ENCODE assay signal across 8 cellular contexts in the genomic region with DNA sequence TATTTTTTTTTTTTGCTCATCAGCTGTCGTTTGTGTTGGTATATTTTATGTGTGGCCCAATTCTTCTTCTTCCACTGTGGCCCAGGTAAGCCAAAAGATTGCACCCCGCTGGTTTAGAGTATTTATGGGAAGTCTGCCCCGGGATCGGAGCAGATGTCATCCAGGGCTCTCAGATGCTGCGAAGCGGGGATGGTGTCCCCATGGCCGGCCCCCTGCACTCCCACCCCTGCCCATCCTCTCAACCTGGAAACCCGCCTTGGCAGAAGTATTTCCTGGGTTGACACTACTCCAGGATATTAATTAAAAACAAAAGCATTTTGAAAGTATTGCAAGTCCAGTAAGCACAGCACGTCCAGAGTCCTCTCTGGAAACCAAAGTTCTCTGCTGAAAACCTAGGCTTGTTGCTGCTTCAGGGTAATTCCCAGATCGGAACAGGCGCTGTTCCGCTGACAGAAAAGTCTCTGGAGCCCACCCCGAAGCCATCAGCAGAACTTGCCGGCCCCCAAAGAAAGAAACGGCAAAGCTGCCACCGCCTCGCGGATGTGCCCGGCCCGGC. TPM values are rescaled to one million over a fixed set of nuclear protein-coding genes. Genes with fewer than 3 reads are reported as not detected.
DNase-seq lines count a peak whose midpoint lies in the region; ATAC-seq, FAIRE-seq and TF ChIP-seq lines count a peak whose summit lies in the region.

No MANE protein-coding gene starts in this region.

- H2AFZ ChIP-seq in mesenchymal stem cell (ENCODE audit: low read depth, low read length): no peak overlapping the region

- no peaks in the 10 kb centered on the region for H3K9me3 Mint-ChIP-seq in activated naive CD4-positive, alpha-beta T cell treated with anti-CD3 and anti-CD28 coated beads, Interleukin-2, amount 50 U/mL, for 24 hours
- H3K9me3 Mint-ChIP-seq in activated naive CD4-positive, alpha-beta T cell treated with anti-CD3 and anti-CD28 coated beads, Interleukin-2, amount 50 U/mL, for 72 hours: no peaks in the 10 kb centered on the region
- no peaks in the 10 kb centered on the region for H3K9me3 Mint-ChIP-seq in central memory CD8-positive, alpha-beta T cell
- H3K9me3 Mint-ChIP-seq in type B pancreatic cell: no peaks in the 10 kb centered on the region

- H2BK15ac ChIP-seq in mesenchymal stem cell (ENCODE audit: low read depth, poor library complexity, severe bottlenecking): no peak overlapping the region

- no peak overlapping the region for H2BK120ac ChIP-seq in mesenchymal stem cell (ENCODE audit: low read depth, low read length)

- no peak overlapping the region for H3K27ac ChIP-seq in mesenchymal stem cell (ENCODE audit: low read length, poor library complexity, severe bottlenecking)

- no peak for ATAC-seq in activated naive CD4-positive, alpha-beta T cell treated with anti-CD3 and anti-CD28 coated beads, Interleukin-2, amount 50 U/mL, for 72 hours
- ATAC-seq in central memory CD8-positive, alpha-beta T cell (replicated peaks; ENCODE audit: extremely low read depth, poor library complexity, severe bottlenecking): no peak
- no peak for ATAC-seq in HG02798 (IDR thresholded peaks at IDR 0.05; ENCODE audit: poor library complexity, unreplicated experiment)
- ATAC-seq in HG02678 (IDR thresholded peaks at IDR 0.05; ENCODE audit: unreplicated experiment): no peak

- no peak overlapping the region for H2AK5ac ChIP-seq in mesenchymal stem cell (ENCODE audit: low read length, severe bottlenecking)

- H3K4me3 ChIP-seq in mesenchymal stem cell (ENCODE audit: insufficient read depth in 1 of 2, low read depth in 1 of 2, low read length in 2 of 2): peak overlapping the region; percentile 64 to 69

- peak overlapping the region in 1 of 2 experiments; percentile 13 for H3K18ac ChIP-seq in mesenchymal stem cell (ENCODE audit: low read depth in 1 of 2, low read length in 2 of 2)

- H3K79me1 ChIP-seq in mesenchymal stem cell (replicated peaks; ENCODE audit: low read length, poor library complexity, severe bottlenecking): no peaks in the 10 kb centered on the region

- no peak overlapping the region for H3K14ac ChIP-seq in mesenchymal stem cell (ENCODE audit: low read length in 2 of 2)

- H2BK12ac ChIP-seq in mesenchymal stem cell (ENCODE audit: low read length in 2 of 2): no peak overlapping the region

- peaks cover 22 to 33% of the 10 kb centered on the region in 2 experiments for H3K27me3 ChIP-seq in mesenchymal stem cell (ENCODE audit: control insufficient read depth in 1 of 2, insufficient read depth in 1 of 2, low read length in 2 of 2)

- H3K36me3 Mint-ChIP-seq in activated naive CD4-positive, alpha-beta T cell treated with anti-CD3 and anti-CD28 coated beads, Interleukin-2, amount 50 U/mL, for 24 hours: peaks cover 2% of the 10 kb centered on the region
- H3K36me3 Mint-ChIP-seq in activated naive CD4-positive, alpha-beta T cell treated with anti-CD3 and anti-CD28 coated beads, Interleukin-2, amount 50 U/mL, for 72 hours: no peaks in the 10 kb centered on the region
- H3K36me3 Mint-ChIP-seq in central memory CD8-positive, alpha-beta T cell (ENCODE audit: insufficient read depth): no peaks in the 10 kb centered on the region
- no peaks in the 10 kb centered on the region for H3K36me3 Mint-ChIP-seq in type B pancreatic cell

- peak overlapping the region; percentile 79 for H3K4me2 ChIP-seq in mesenchymal stem cell (ENCODE audit: low read length, poor library complexity, severe bottlenecking)

- H3K4me3 Mint-ChIP-seq in activated naive CD4-positive, alpha-beta T cell treated with anti-CD3 and anti-CD28 coated beads, Interleukin-2, amount 50 U/mL, for 24 hours: peak overlapping the region; percentile 58
- peak overlapping the region; percentile 32 for H3K4me3 Mint-ChIP-seq in central memory CD8-positive, alpha-beta T cell
- H3K4me3 Mint-ChIP-seq in type B pancreatic cell: peak overlapping the region; percentile 85

- H3K23ac ChIP-seq in mesenchymal stem cell (ENCODE audit: low read length in 2 of 2): no peak overlapping the region

- H3K4me1 ChIP-seq in mesenchymal stem cell (ENCODE audit: control insufficient read depth, insufficient read depth, low read depth, low read length): peaks cover 10% of the 10 kb centered on the region

- H3K36me3 ChIP-seq in mesenchymal stem cell (ENCODE audit: control insufficient read depth in 1 of 2, insufficient read depth in 2 of 2, low read depth in 1 of 2, low read length in 2 of 2): peaks cover 0 to 7% of the 10 kb centered on the region in 2 experiments

- H2BK5ac ChIP-seq in mesenchymal stem cell (ENCODE audit: low read depth, low read length, poor library complexity, severe bottlenecking): no peak overlapping the region

- H3K4ac ChIP-seq in mesenchymal stem cell (ENCODE audit: low read depth in 1 of 2, low read length in 2 of 2): no peak overlapping the region

- no peak for DNase-seq in activated naive CD4-positive, alpha-beta T cell treated with anti-CD3 and anti-CD28 coated beads, Interleukin-2, amount 50 U/mL, for 72 hours (ENCODE audit: low spot score in 2 of 2)
- no peak for DNase-seq in central memory CD8-positive, alpha-beta T cell (ENCODE audit: low spot score in 2 of 2)
- peak; percentile 21 for DNase-seq in mesenchymal stem cell
- DNase-seq in type B pancreatic cell (ENCODE audit: extremely low spot score, unreplicated experiment): no peak
- DNase-seq in D721Med (ENCODE audit: insufficient read length, low spot score): no peak

- TF ChIP-seq CTCF in type B pancreatic cell (conservative IDR thresholded peaks at IDR 0.05) (no peak), D721Med (IDR thresholded peaks at IDR 0.05; ENCODE audit: insufficient read depth, missing control alignments) (no peak)

- H4K91ac ChIP-seq in mesenchymal stem cell (ENCODE audit: low read length): no peak overlapping the region

- H3K4me1 Mint-ChIP-seq in activated naive CD4-positive, alpha-beta T cell treated with anti-CD3 and anti-CD28 coated beads, Interleukin-2, amount 50 U/mL, for 24 hours: no peaks in the 10 kb centered on the region
- H3K4me1 Mint-ChIP-seq in central memory CD8-positive, alpha-beta T cell: no peaks in the 10 kb centered on the region
- peaks cover 10% of the 10 kb centered on the region for H3K4me1 Mint-ChIP-seq in type B pancreatic cell (ENCODE audit: unreplicated experiment)

- H4K8ac ChIP-seq in mesenchymal stem cell (ENCODE audit: low read length): no peak overlapping the region

- no peaks in the 10 kb centered on the region for H3K9me3 ChIP-seq in mesenchymal stem cell (ENCODE audit: control insufficient read depth, low read length)

- H3K27me3 Mint-ChIP-seq in activated naive CD4-positive, alpha-beta T cell treated with anti-CD3 and anti-CD28 coated beads, Interleukin-2, amount 50 U/mL, for 24 hours: peaks cover 46% of the 10 kb centered on the region
- peaks cover 73% of the 10 kb centered on the region for H3K27me3 Mint-ChIP-seq in central memory CD8-positive, alpha-beta T cell
- peaks cover 72% of the 10 kb centered on the region for H3K27me3 Mint-ChIP-seq in type B pancreatic cell

- FAIRE-seq in D721Med (lab: Jason Lieb, UNC): no peak

- H3K27ac Mint-ChIP-seq in activated naive CD4-positive, alpha-beta T cell treated with anti-CD3 and anti-CD28 coated beads, Interleukin-2, amount 50 U/mL, for 24 hours: no peak overlapping the region
- no peak overlapping the region for H3K27ac Mint-ChIP-seq in activated naive CD4-positive, alpha-beta T cell treated with anti-CD3 and anti-CD28 coated beads, Interleukin-2, amount 50 U/mL, for 72 hours
- H3K27ac Mint-ChIP-seq in central memory CD8-positive, alpha-beta T cell (ENCODE audit: low read depth): no peak overlapping the region
- H3K27ac Mint-ChIP-seq in type B pancreatic cell: peak overlapping the region; percentile 48

- H3K9ac ChIP-seq in mesenchymal stem cell (ENCODE audit: low read length): peak overlapping the region; percentile 13

- WGBS in mesenchymal stem cell: 27% methylated on average over 20 of the region's 20 CpGs

RNA-seq across cellular contexts. Expression of a gene that starts 0.8 kb away (rescaled TPM):
- under 1 TPM; 0.61 to 0.70 TPM for total RNA-seq in activated naive CD4-positive, alpha-beta T cell treated with anti-CD3 and anti-CD28 coated beads, Interleukin-2, amount 50 U/mL, for 72 hours
- 1.5 TPM for polyA plus RNA-seq in mesenchymal stem cell (2013, experiment 1 of 2)
- polyA plus RNA-seq in mesenchymal stem cell (2013, experiment 2 of 2): 1.7 TPM
- 7.9 and 12.7 TPM in 2 replicates for total RNA-seq in type B pancreatic cell (ENCODE audit: low replicate concordance)

Comparison
In these comparisons a context has a peak if more than half of its experiments do, and no peak if none do; other contexts are left out.
1. H3K4me3 Mint-ChIP-seq: peak in every context shown above with its lines; median percentile 85 in type B pancreatic cell; 58 in activated naive CD4-positive, alpha-beta T cell treated with anti-CD3 and anti-CD28 coated beads, Interleukin-2, amount 50 U/mL, for 24 hours; 32 in central memory CD8-positive, alpha-beta T cell.